In genomic region chr3:50245831-50246516, GRCh38 we compare ENCODE assay signal across 8 cellular contexts. TPM values are rescaled to one million over a fixed set of nuclear protein-coding genes. Genes with fewer than 3 reads are reported as not detected.
DNase-seq lines count a peak whose midpoint lies in the region; ATAC-seq and TF ChIP-seq lines count a peak whose summit lies in the region.

No MANE protein-coding gene starts in this region.

- no peaks in the 10 kb centered on the region for H3K27me3 Mint-ChIP-seq in activated naive CD4-positive, alpha-beta T cell treated with anti-CD3 and anti-CD28 coated beads for 36 hours (ENCODE audit: low read depth)

- WGBS in suprapubic skin: 0% methylated on average over 7 of the region's 25 CpGs

- peak overlapping the region; percentile 60 for H2AFZ ChIP-seq in osteoblast (ENCODE audit: low read length)

- peak; percentile 35 for DNase-seq in DMS153 (lab: John Stamatoyannopoulos, UW)
- DNase-seq in KG1 (lab: John Stamatoyannopoulos, UW): peak; percentile 86
- peak; percentile 86 for DNase-seq in SK-N-DZ (ENCODE audit: low spot score)
- DNase-seq in activated naive CD4-positive, alpha-beta T cell treated with anti-CD3 and anti-CD28 coated beads for 36 hours: peak; percentile 97
- peak; percentile 82 for DNase-seq in germinal center (ENCODE audit: low spot score)
- peak; percentile 98 for DNase-seq in osteoblast (ENCODE audit: insufficient read length, low spot score, missing footprints)
- DNase-seq in suprapubic skin (ENCODE audit: low spot score in 2 of 2): peak; percentile 96 to 97

- peak; percentile 61 for ATAC-seq in GM21526 (IDR thresholded peaks at IDR 0.05; ENCODE audit: low FRiP score, unreplicated experiment)

- TF ChIP-seq CTCF in osteoblast (IDR thresholded peaks at IDR 0.05; ENCODE audit: extremely low read depth, low read depth, low read length) (peak; percentile 91), suprapubic skin (IDR thresholded peaks at IDR 0.05) (peak; percentile 94 to 98)

- peak overlapping the region; percentile 95 for H3K27ac Mint-ChIP-seq in activated naive CD4-positive, alpha-beta T cell treated with anti-CD3 and anti-CD28 coated beads for 36 hours

- peaks cover 13% of the 10 kb centered on the region for H3K36me3 ChIP-seq in osteoblast (ENCODE audit: insufficient read depth, low read length)
- H3K36me3 ChIP-seq in suprapubic skin: peaks cover 3% of the 10 kb centered on the region

- TF ChIP-seq EP300 in suprapubic skin (IDR thresholded peaks at IDR 0.05): no peak

- peaks cover 76% of the 10 kb centered on the region for H4K20me1 ChIP-seq in osteoblast (ENCODE audit: insufficient read depth, low read length)

- H3K4me2 ChIP-seq in osteoblast (ENCODE audit: insufficient read depth, low read length): peak overlapping the region; percentile 85

- intact Hi-C loops in activated naive CD4-positive, alpha-beta T cell treated with anti-CD3 and anti-CD28 coated beads for 36 hours (cut with micrococcal nuclease): loop anchor here (1.0 to 2.0 kb wide), 6 partner anchors 11 to 53 kb away; partner anchors contain the start of genes HYAL3 and NAA80

- H3K9me3 ChIP-seq in osteoblast (ENCODE audit: low read depth, low read length) (no peaks in the 10 kb centered on the region), suprapubic skin (no peaks in the 10 kb centered on the region)

- no peaks in the 10 kb centered on the region for H3K9me3 Mint-ChIP-seq in activated naive CD4-positive, alpha-beta T cell treated with anti-CD3 and anti-CD28 coated beads for 36 hours

- H3K4me1 ChIP-seq in osteoblast (ENCODE audit: insufficient read depth, low read length): peaks cover 75% of the 10 kb centered on the region
- peaks cover 99% of the 10 kb centered on the region for H3K4me1 ChIP-seq in suprapubic skin

- TF ChIP-seq POLR2A in suprapubic skin (IDR thresholded peaks at IDR 0.05): no peak

- H3K4me3 ChIP-seq in osteoblast (ENCODE audit: insufficient read depth, low read length) (peak overlapping the region; percentile 69), suprapubic skin (peak overlapping the region; percentile 40)

- H3K36me3 Mint-ChIP-seq in activated naive CD4-positive, alpha-beta T cell treated with anti-CD3 and anti-CD28 coated beads for 36 hours (ENCODE audit: low read depth): peaks cover 2% of the 10 kb centered on the region

- peak overlapping the region; percentile 81 for H3K4me3 Mint-ChIP-seq in activated naive CD4-positive, alpha-beta T cell treated with anti-CD3 and anti-CD28 coated beads for 36 hours

- H3K27ac ChIP-seq in osteoblast (ENCODE audit: low read depth, low read length) (peak overlapping the region; percentile 95), suprapubic skin (peak overlapping the region; percentile 76)

- CTCF ChIA-PET in activated naive CD4-positive, alpha-beta T cell treated with anti-CD3 and anti-CD28 coated beads for 36 hours (lab: Charles Lee): interaction anchor here (0.8 to 4.9 kb wide), 25 partner anchors 7 to 167 kb away, joined by 3 to 119 read pairs (median 5); partner anchors contain the start of genes GNAI2, HYAL3, IFRD2 and NAA80

- H3K27me3 ChIP-seq in osteoblast (ENCODE audit: insufficient read depth, low read length): no peaks in the 10 kb centered on the region
- H3K27me3 ChIP-seq in suprapubic skin: no peaks in the 10 kb centered on the region

- peaks cover 82% of the 10 kb centered on the region for H3K4me1 Mint-ChIP-seq in activated naive CD4-positive, alpha-beta T cell treated with anti-CD3 and anti-CD28 coated beads for 36 hours (ENCODE audit: low read depth)

- H3K79me2 ChIP-seq in osteoblast (ENCODE audit: insufficient read depth, low read length): peaks cover 91% of the 10 kb centered on the region

RNA-seq across cellular contexts. Expression of gene GNAI2, which starts 10.0 kb away (rescaled TPM):
- 52.3 and 58.3 TPM in 2 replicates for polyA plus RNA-seq in SK-N-DZ (2014; cell fraction: cytosol; rRNA removed)
- polyA plus RNA-seq in SK-N-DZ (2014; cell fraction: nucleus; rRNA removed): 39.3 and 43.2 TPM in 2 replicates
- total RNA-seq in activated naive CD4-positive, alpha-beta T cell treated with anti-CD3 and anti-CD28 coated beads for 36 hours: 100 to 1,000 TPM; 272 to 276 TPM
- 223 and 248 TPM in 2 replicates for total RNA-seq in osteoblast
- 10 to 100 TPM; 70.9 to 91.3 (median 76.7) TPM for total RNA-seq in suprapubic skin

RNA-seq across cellular contexts. Expression of gene SEMA3B, which starts 23.0 kb away (rescaled TPM):
- 0.92 and 2.3 TPM in 2 replicates for polyA plus RNA-seq in SK-N-DZ (2014; cell fraction: cytosol; rRNA removed)
- 10.7 and 12.1 TPM in 2 replicates for polyA plus RNA-seq in SK-N-DZ (2014; cell fraction: nucleus; rRNA removed)
- total RNA-seq in activated naive CD4-positive, alpha-beta T cell treated with anti-CD3 and anti-CD28 coated beads for 36 hours: under 1 TPM; 0.33 to 0.37 TPM
- total RNA-seq in osteoblast (5.9 and 10.1 TPM in 2 replicates), suprapubic skin (1 to 10 TPM; 2.9 to 5.2 (median 4.1) TPM)

RNA-seq across cellular contexts. Expression of gene LSMEM2, which starts 32.9 kb away (rescaled TPM):
- polyA plus RNA-seq in SK-N-DZ (2014; cell fraction: cytosol; rRNA removed): 0.09 TPM in 1 of 2 replicates, not detected in the other
- polyA plus RNA-seq in SK-N-DZ (2014; cell fraction: nucleus; rRNA removed): not detected in 2 replicates
- total RNA-seq in activated naive CD4-positive, alpha-beta T cell treated with anti-CD3 and anti-CD28 coated beads for 36 hours: not detected
- total RNA-seq in osteoblast: not detected in 2 replicates
- total RNA-seq in suprapubic skin: under 1 TPM in 1 of 4 donors, not detected in 3; 0.30 TPM

RNA-seq across cellular contexts. Expression of gene SLC38A3, which starts 40.9 kb away (rescaled TPM):
- polyA plus RNA-seq in SK-N-DZ (2014; cell fraction: cytosol; rRNA removed): 0.03 and 0.39 TPM in 2 replicates
- polyA plus RNA-seq in SK-N-DZ (2014; cell fraction: nucleus; rRNA removed): 0.22 and 1.5 TPM in 2 replicates
- not detected for total RNA-seq in activated naive CD4-positive, alpha-beta T cell treated with anti-CD3 and anti-CD28 coated beads for 36 hours
- 0.29 and 0.36 TPM in 2 replicates for total RNA-seq in osteoblast
- 1 to 10 TPM in 2 of 4 donors, under 1 TPM in 2; 0.25 to 2.2 (median 1.00) TPM for total RNA-seq in suprapubic skin

RNA-seq across cellular contexts. Expression of gene IFRD2, which starts 46.3 kb away (rescaled TPM):
- 72.9 and 84.0 TPM in 2 replicates for polyA plus RNA-seq in SK-N-DZ (2014; cell fraction: cytosol; rRNA removed)
- 268 and 286 TPM in 2 replicates for polyA plus RNA-seq in SK-N-DZ (2014; cell fraction: nucleus; rRNA removed)
- 100 to 1,000 TPM; 117 to 125 TPM for total RNA-seq in activated naive CD4-positive, alpha-beta T cell treated with anti-CD3 and anti-CD28 coated beads for 36 hours
- total RNA-seq in osteoblast: 60.4 and 65.1 TPM in 2 replicates
- total RNA-seq in suprapubic skin: 10 to 100 TPM; 56.3 to 84.9 (median 75.2) TPM

Comparison
In these comparisons a context has a peak if more than half of its experiments do, and no peak if none do; other contexts are left out.
1. Peak in every context shown above with its lines: DNase-seq, ATAC-seq, H3K4me3 ChIP-seq and H3K27ac ChIP-seq.
2. DNase-seq: peak in every context shown above with its lines; median percentile 98 in osteoblast; 97 in activated naive CD4-positive, alpha-beta T cell treated with anti-CD3 and anti-CD28 coated beads for 36 hours; 96 in suprapubic skin; 86 in KG1; 86 in SK-N-DZ; 82 in germinal center; 35 in DMS153.